Comparison of ENCODE assay signal across 2 cellular contexts in the genomic region with DNA sequence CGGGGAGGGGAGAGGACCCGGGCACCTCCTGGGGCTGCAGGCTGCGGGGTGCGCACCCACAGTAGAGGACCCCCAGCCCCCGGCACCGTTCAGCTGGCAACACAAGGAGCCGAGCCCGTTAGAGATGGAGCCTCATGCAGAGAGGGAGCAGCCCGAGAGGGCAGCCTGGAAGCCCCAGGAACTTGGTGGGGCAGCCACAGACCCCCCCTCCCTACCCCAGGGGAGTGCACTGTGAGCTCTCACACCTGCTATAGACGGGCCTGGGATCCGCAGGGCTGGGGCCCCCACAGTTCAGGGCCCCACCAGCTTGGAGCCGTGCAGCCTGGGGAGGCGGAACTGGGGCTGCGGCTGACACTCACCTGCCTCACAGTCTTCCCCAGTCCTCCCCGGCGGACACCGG.
A peak's percentile ranks its signal among the peaks of the same experiment; 100 is the strongest.
TF ChIP-seq lines count a peak whose summit lies in the region.

No MANE protein-coding gene starts in this region.

TF ChIP-seq in HEK293, 187 proteins besides CTCF, POLR2A, EP300 and RAD21 (continued from another document):
- no peak for TF ChIP-seq ZNF677 (tag by site-specific recombination; IDR thresholded peaks at IDR 0.05)
- TF ChIP-seq IKZF3 (tag by site-specific recombination; IDR thresholded peaks at IDR 0.05), result no peak
- peak; percentile 55 for TF ChIP-seq GLIS2 (tag by site-specific recombination; IDR thresholded peaks at IDR 0.05)
- no peak for TF ChIP-seq SP3 (tag by site-specific recombination; IDR thresholded peaks at IDR 0.05)
- no peak for TF ChIP-seq OSR2 (tag by site-specific recombination; IDR thresholded peaks at IDR 0.05)
- TF ChIP-seq ZNF184 (tag by site-specific recombination; IDR thresholded peaks at IDR 0.05), result no peak
- TF ChIP-seq, protein P1, sequence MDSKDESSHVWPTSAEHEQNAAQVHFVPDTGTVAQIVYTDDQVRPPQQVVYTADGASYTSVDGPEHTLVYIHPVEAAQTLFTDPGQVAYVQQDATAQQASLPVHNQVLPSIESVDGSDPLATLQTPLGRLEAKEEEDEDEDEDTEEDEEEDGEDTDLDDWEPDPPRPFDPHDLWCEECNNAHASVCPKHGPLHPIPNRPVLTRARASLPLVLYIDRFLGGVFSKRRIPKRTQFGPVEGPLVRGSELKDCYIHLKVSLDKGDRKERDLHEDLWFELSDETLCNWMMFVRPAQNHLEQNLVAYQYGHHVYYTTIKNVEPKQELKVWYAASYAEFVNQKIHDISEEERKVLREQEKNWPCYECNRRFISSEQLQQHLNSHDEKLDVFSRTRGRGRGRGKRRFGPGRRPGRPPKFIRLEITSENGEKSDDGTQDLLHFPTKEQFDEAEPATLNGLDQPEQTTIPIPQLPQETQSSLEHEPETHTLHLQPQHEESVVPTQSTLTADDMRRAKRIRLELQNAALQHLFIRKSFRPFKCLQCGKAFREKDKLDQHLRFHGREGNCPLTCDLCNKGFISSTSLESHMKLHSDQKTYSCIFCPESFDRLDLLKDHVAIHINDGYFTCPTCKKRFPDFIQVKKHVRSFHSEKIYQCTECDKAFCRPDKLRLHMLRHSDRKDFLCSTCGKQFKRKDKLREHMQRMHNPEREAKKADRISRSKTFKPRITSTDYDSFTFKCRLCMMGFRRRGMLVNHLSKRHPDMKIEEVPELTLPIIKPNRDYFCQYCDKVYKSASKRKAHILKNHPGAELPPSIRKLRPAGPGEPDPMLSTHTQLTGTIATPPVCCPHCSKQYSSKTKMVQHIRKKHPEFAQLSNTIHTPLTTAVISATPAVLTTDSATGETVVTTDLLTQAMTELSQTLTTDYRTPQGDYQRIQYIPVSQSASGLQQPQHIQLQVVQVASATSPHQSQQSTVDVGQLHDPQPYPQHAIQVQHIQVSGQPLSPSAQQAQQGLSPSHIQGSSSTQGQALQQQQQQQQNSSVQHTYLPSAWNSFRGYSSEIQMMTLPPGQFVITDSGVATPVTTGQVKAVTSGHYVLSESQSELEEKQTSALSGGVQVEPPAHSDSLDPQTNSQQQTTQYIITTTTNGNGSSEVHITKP (tag by site-specific recombination; IDR thresholded peaks at IDR 0.05), result no peak
- TF ChIP-seq ZNF157 (tag by site-specific recombination; IDR thresholded peaks at IDR 0.05), result no peak
- TF ChIP-seq GLIS1 (tag by site-specific recombination; IDR thresholded peaks at IDR 0.05), result peak; percentile 68

TF ChIP-seq in H1, 55 proteins besides CTCF, POLR2A, EP300 and RAD21:
- TF ChIP-seq ASH2L (IDR thresholded peaks at IDR 0.05; ENCODE audit: low read length), result no peak
- no peak for TF ChIP-seq HDAC6 (IDR thresholded peaks at IDR 0.05; ENCODE audit: low read depth, low read length)
- no peak for TF ChIP-seq EZH2 (IDR thresholded peaks at IDR 0.05; ENCODE audit: low read depth, low read length, severe bottlenecking)
- TF ChIP-seq TEAD4 (IDR thresholded peaks at IDR 0.05; ENCODE audit: low read depth, low read length), result no peak
- no peak for TF ChIP-seq ZNF274 (IDR thresholded peaks at IDR 0.05; ENCODE audit: borderline replicate concordance, extremely low read depth, low read length)
- TF ChIP-seq, protein P2, sequence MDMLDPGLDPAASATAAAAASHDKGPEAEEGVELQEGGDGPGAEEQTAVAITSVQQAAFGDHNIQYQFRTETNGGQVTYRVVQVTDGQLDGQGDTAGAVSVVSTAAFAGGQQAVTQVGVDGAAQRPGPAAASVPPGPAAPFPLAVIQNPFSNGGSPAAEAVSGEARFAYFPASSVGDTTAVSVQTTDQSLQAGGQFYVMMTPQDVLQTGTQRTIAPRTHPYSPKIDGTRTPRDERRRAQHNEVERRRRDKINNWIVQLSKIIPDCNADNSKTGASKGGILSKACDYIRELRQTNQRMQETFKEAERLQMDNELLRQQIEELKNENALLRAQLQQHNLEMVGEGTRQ (IDR thresholded peaks at IDR 0.05; ENCODE audit: low read length), result no peak
- no peak for TF ChIP-seq SIRT6 (IDR thresholded peaks at IDR 0.05; ENCODE audit: low read length)
- no peak for TF ChIP-seq TAF7 (optimal IDR thresholded peaks at IDR 0.05; ENCODE audit: borderline replicate concordance, low read depth, low read length)
- TF ChIP-seq SRF (IDR thresholded peaks at IDR 0.05; ENCODE audit: low read depth, low read length), result no peak
- no peak for TF ChIP-seq HDAC2 (IDR thresholded peaks at IDR 0.05; ENCODE audit: borderline replicate concordance in 1 of 2, low read depth in 2 of 2, low read length in 2 of 2)
- no peak for TF ChIP-seq BACH1 (IDR thresholded peaks at IDR 0.05; ENCODE audit: low read length)
- TF ChIP-seq SIX5 (IDR thresholded peaks at IDR 0.05; ENCODE audit: low read depth, low read length), result no peak
- TF ChIP-seq SAP30 (IDR thresholded peaks at IDR 0.05; ENCODE audit: insufficient read depth, insufficient replicate concordance, low read length), result no peak
- no peak for TF ChIP-seq EGR1 (IDR thresholded peaks at IDR 0.05; ENCODE audit: borderline replicate concordance, low read depth, low read length)
- no peak for TF ChIP-seq FOSL1 (IDR thresholded peaks at IDR 0.05; ENCODE audit: insufficient read depth, low read depth, low read length)
- TF ChIP-seq, protein P3, sequence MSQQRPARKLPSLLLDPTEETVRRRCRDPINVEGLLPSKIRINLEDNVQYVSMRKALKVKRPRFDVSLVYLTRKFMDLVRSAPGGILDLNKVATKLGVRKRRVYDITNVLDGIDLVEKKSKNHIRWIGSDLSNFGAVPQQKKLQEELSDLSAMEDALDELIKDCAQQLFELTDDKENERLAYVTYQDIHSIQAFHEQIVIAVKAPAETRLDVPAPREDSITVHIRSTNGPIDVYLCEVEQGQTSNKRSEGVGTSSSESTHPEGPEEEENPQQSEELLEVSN (IDR thresholded peaks at IDR 0.05), result no peak
- no peak for TF ChIP-seq SP1 (IDR thresholded peaks at IDR 0.05; ENCODE audit: low read depth, low read length)
- TF ChIP-seq NANOG (IDR thresholded peaks at IDR 0.05; ENCODE audit: insufficient read depth, low read depth, low read length, poor library complexity, severe bottlenecking), result no peak
- no peak for TF ChIP-seq RNF2 (IDR thresholded peaks at IDR 0.05; ENCODE audit: borderline replicate concordance, low read depth, low read length, missing control alignments, poor library complexity, severe bottlenecking)
TF ChIP-seq in H1: peak in this region for 0.
